In the genomic region with DNA sequence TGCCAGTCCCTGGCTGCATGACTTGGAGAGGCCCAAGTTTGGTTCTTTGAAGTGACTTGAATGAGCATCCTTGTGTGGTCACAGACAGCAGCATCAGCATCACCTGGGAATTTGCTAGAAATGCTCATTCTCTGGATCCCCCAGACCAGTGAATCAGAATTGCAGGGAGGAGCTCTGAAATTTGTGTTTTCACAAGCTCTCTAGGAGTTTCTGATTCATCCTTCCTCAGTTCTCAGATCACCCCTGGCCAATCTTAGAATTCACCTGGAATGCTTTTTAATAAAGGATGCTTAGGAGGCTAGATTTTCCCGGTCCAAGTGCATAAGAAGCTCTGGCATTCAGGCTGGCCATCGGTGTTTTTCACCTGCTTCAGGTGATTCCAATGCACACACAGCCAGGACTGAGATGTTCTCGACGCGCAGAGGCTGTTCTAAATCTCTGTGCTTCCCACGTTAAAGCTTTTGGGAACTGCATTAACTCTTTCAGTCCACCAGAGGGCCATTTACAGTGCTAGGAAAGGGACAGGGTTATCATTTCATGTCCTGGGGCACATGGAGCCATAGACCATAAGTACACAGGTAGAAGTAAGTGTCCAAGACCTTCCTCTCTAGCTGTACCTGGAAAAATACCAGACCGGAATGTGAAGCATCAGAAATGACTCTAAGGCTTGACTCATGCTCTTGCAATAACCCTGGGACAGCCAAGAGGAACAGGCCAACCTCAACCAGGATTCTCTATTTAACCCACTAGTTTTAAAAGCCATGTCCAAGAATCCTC, we compare ENCODE assay signal across 8 cellular contexts.
DNase-seq lines count a peak whose midpoint lies in the region; ATAC-seq and TF ChIP-seq lines count a peak whose summit lies in the region.

No MANE protein-coding gene starts in this region.

- in situ Hi-C loops in KBM-7 (cut with MboI; ENCODE audit: low pct_unique_long_range_greater_than_20kb, low sequenced_read_pairs): no loop called here

- TF ChIP-seq CTCF in lung (IDR thresholded peaks at IDR 0.05; ENCODE audit: control extremely low read depth, extremely low read depth): peak; percentile 10
- no peak for TF ChIP-seq CTCF in omental fat pad (IDR thresholded peaks at IDR 0.05)

- no peaks in the 10 kb centered on the region for H3K4me1 ChIP-seq in lung (ENCODE audit: control insufficient read depth in 2 of 2, insufficient read depth in 2 of 2, low read length in 2 of 2)

- DNase-seq in NCI-H2029 treated with DMSO at 0.1 percent for 48 hours (lab: John Stamatoyannopoulos, UW) (peak; percentile 2), NCI-H2029 (lab: John Stamatoyannopoulos, UW) (no peak), KBM-7 (peak; percentile 40), lung (ENCODE audit: low spot score) (no peak), omental fat pad (ENCODE audit: low spot score) (no peak), kidney glomerular epithelial cell (lab: John Stamatoyannopoulos, UW) (no peak)

- WGBS in lung, 2 donors: 32 to 42% methylated on average over 7 of the region's 7 CpGs

- H3K4me1 Mint-ChIP-seq in activated T-helper 17 cell treated with anti-CD3 and anti-CD28 coated beads, Interleukin-2, amount 50 U/mL, for 72 hours: peaks cover 12% of the 10 kb centered on the region

- no peak overlapping the region for H3K4me3 Mint-ChIP-seq in activated T-helper 17 cell treated with anti-CD3 and anti-CD28 coated beads, Interleukin-2, amount 50 U/mL, for 72 hours

- no peaks in the 10 kb centered on the region for H3K27me3 ChIP-seq in lung (ENCODE audit: control insufficient read depth, insufficient read depth)

- H3K36me3 ChIP-seq in lung (ENCODE audit: control insufficient read depth in 2 of 2, insufficient read depth in 2 of 2, low read length in 2 of 2): no peaks in the 10 kb centered on the region

- peaks cover 30% of the 10 kb centered on the region for H3K27me3 Mint-ChIP-seq in activated T-helper 17 cell treated with anti-CD3 and anti-CD28 coated beads, Interleukin-2, amount 50 U/mL, for 72 hours

- peaks cover 0 to 2% of the 10 kb centered on the region in 2 donors for H3K9me3 ChIP-seq in lung (ENCODE audit: control insufficient read depth in 2 of 2, insufficient read depth in 1 of 2, low read length in 1 of 2)

- no peaks in the 10 kb centered on the region for H3K36me3 Mint-ChIP-seq in activated T-helper 17 cell treated with anti-CD3 and anti-CD28 coated beads, Interleukin-2, amount 50 U/mL, for 72 hours (ENCODE audit: low read depth)

- H3K27ac Mint-ChIP-seq in activated T-helper 17 cell treated with anti-CD3 and anti-CD28 coated beads, Interleukin-2, amount 50 U/mL, for 72 hours: peak overlapping the region; percentile 43

- peak; percentile 28 for ATAC-seq in activated T-helper 17 cell treated with anti-CD3 and anti-CD28 coated beads, Interleukin-2, amount 50 U/mL, for 72 hours (replicated peaks)
- ATAC-seq in lung (ENCODE audit: insufficient read depth, low FRiP score) (no peak), omental fat pad (ENCODE audit: low FRiP score) (no peak), HG03521 (IDR thresholded peaks at IDR 0.05; ENCODE audit: unreplicated experiment) (no peak)

- no peak overlapping the region for H3K27ac ChIP-seq in lung (ENCODE audit: low read depth in 1 of 2, low read length in 1 of 2)

- H3K4me3 ChIP-seq in lung: no peak overlapping the region

- no peaks in the 10 kb centered on the region for H3K9me3 Mint-ChIP-seq in activated T-helper 17 cell treated with anti-CD3 and anti-CD28 coated beads, Interleukin-2, amount 50 U/mL, for 72 hours

Comparison
In these comparisons a context has a peak if more than half of its experiments do, and no peak if none do; other contexts are left out.
1. DNase-seq: peak in NCI-H2029 treated with DMSO at 0.1 percent for 48 hours (single experiment) and KBM-7 (single experiment); none in NCI-H2029 (single experiment), lung (single experiment), omental fat pad (single experiment) and kidney glomerular epithelial cell (single experiment).